23 cellular contexts compared by ENCODE assay signal in genomic region chr12:44858456-44858855, GRCh38. TPM values are rescaled to one million over a fixed set of nuclear protein-coding genes. Genes with fewer than 3 reads are reported as not detected.
A peak's percentile ranks its signal among the peaks of the same experiment; 100 is the strongest.
DNase-seq lines count a peak whose midpoint lies in the region; ATAC-seq, FAIRE-seq and TF ChIP-seq lines count a peak whose summit lies in the region.
"Had no signal": no experiment of that assay in that cellular context is flagged by ENCODE, and none has a peak within 500 bp of the region (broad histone marks: within the 10 kb centered on the region; RNA-seq: fewer than 3 reads in every experiment).

No MANE protein-coding gene starts in this region.

- FAIRE-seq in pancreas (lab: Jason Lieb, UNC) = no peak
- FAIRE-seq: A204.1, GM12878 had no signal

- H3K27me3 Mint-ChIP-seq in activated CD8-positive, alpha-beta T cell treated with anti-CD3 and anti-CD28 coated beads for 36 hours = no peaks in the 10 kb centered on the region
- no peaks in the 10 kb centered on the region for H3K27me3 Mint-ChIP-seq in activated CD8-positive, alpha-beta T cell treated with anti-CD3 and anti-CD28 coated beads, Interleukin-2, amount 10 ng/mL, durations not matched to agents 7 days and 5 days (ENCODE audit: low read depth)
- H3K27me3 Mint-ChIP-seq in CD4-positive, alpha-beta T cell = no peaks in the 10 kb centered on the region
- H3K27me3 Mint-ChIP-seq in T-helper 17 cell (no peaks in the 10 kb centered on the region), endodermal cell (ENCODE audit: insufficient read depth) (no peaks in the 10 kb centered on the region)
- H3K27me3 Mint-ChIP-seq: CD4-positive, CD25-positive, alpha-beta regulatory T cell had no signal

- no peak for ATAC-seq in activated CD8-positive, alpha-beta T cell treated with anti-CD3 and anti-CD28 coated beads for 36 hours
- ATAC-seq in activated CD8-positive, alpha-beta T cell treated with anti-CD3 and anti-CD28 coated beads, Interleukin-2, amount 10 ng/mL, durations not matched to agents 7 days and 5 days = no peak
- no peak for ATAC-seq in CD4-positive, alpha-beta T cell (ENCODE audit: poor library complexity)
- ATAC-seq in T-helper 17 cell = no peak
- ATAC-seq in pancreas = no peak
- ATAC-seq: GM12878 had no signal

- H3K9me3 Mint-ChIP-seq in activated CD8-positive, alpha-beta T cell treated with anti-CD3 and anti-CD28 coated beads for 36 hours = peaks cover 17% of the 10 kb centered on the region
- H3K9me3 Mint-ChIP-seq in activated CD8-positive, alpha-beta T cell treated with anti-CD3 and anti-CD28 coated beads, Interleukin-2, amount 10 ng/mL, durations not matched to agents 7 days and 5 days (ENCODE audit: insufficient read depth) = peaks cover 5% of the 10 kb centered on the region
- H3K9me3 Mint-ChIP-seq in CD4-positive, alpha-beta T cell = peaks cover 14% of the 10 kb centered on the region
- no peaks in the 10 kb centered on the region for H3K9me3 Mint-ChIP-seq in endodermal cell

- no peak overlapping the region for H3K9ac ChIP-seq in endodermal cell (ENCODE audit: extremely low read depth, low read length, poor library complexity, severe bottlenecking)
- H3K9ac ChIP-seq: GM23248 had no signal

- no peaks in the 10 kb centered on the region for H3K27me3 ChIP-seq in CD4-positive, alpha-beta T cell (ENCODE audit: control insufficient read depth, insufficient read depth, low read length)
- H3K27me3 ChIP-seq in endodermal cell (ENCODE audit: control insufficient read depth, insufficient read depth, low read length, poor library complexity, severe bottlenecking) = no peaks in the 10 kb centered on the region
- H3K27me3 ChIP-seq in pancreas = no peaks in the 10 kb centered on the region
- H3K27me3 ChIP-seq: BE2C had no signal

- H3K9me3 ChIP-seq in CD4-positive, alpha-beta T cell (ENCODE audit: control insufficient read depth, low read length) = peaks cover 5% of the 10 kb centered on the region
- no peaks in the 10 kb centered on the region for H3K9me3 ChIP-seq in T-helper 17 cell (ENCODE audit: control insufficient read depth, low read length, poor library complexity, severe bottlenecking)
- peaks cover 8% of the 10 kb centered on the region for H3K9me3 ChIP-seq in endodermal cell (ENCODE audit: control insufficient read depth, low read length)
- H3K9me3 ChIP-seq in pancreas = no peaks in the 10 kb centered on the region
- H3K9me3 ChIP-seq: BE2C had no signal

- CTCF ChIA-PET in activated CD8-positive, alpha-beta T cell treated with anti-CD3 and anti-CD28 coated beads for 36 hours (lab: Charles Lee) = interaction anchor here (1.2 to 2.6 kb wide), 4 partner anchors 11 to 870 kb away, joined by 3 to 17 read pairs (median 4); partner anchors contain the start of gene NELL2
- CTCF ChIA-PET in activated CD8-positive, alpha-beta T cell treated with anti-CD3 and anti-CD28 coated beads, Interleukin-2, amount 10 ng/mL, durations not matched to agents 7 days and 5 days (lab: Charles Lee) = interaction anchor here (2.0 to 2.6 kb wide), 2 partner anchors 10 to 15 kb away, joined by 8 to 11 read pairs; no protein-coding TSS in a partner anchor
- CTCF ChIA-PET in CD4-positive, alpha-beta T cell (lab: Charles Lee) = no interaction called here

- intact Hi-C loops in activated CD8-positive, alpha-beta T cell treated with anti-CD3 and anti-CD28 coated beads for 36 hours (cut with micrococcal nuclease) = no loop called here
- intact Hi-C loops in CD4-positive, alpha-beta T cell (cut with DNase I, micrococcal nuclease) = no loop called here
- intact Hi-C loops in pancreas (cut with DNase I) = no loop called here

- H3K4me1 ChIP-seq in endodermal cell (ENCODE audit: control insufficient read depth, insufficient read depth, low read length) (no peaks in the 10 kb centered on the region), pancreas (no peaks in the 10 kb centered on the region)
- H3K4me1 ChIP-seq: BE2C had no signal

- no peak for TF ChIP-seq CTCF in activated CD8-positive, alpha-beta T cell treated with anti-CD3 and anti-CD28 coated beads for 36 hours (IDR thresholded peaks at IDR 0.05)
- TF ChIP-seq CTCF in CD4-positive, alpha-beta T cell (IDR thresholded peaks at IDR 0.05) = no peak
- no peak for TF ChIP-seq CTCF in endodermal cell (conservative IDR thresholded peaks at IDR 0.05)
- TF ChIP-seq CTCF in pancreas (IDR thresholded peaks at IDR 0.05) = no peak

- H3K4me1 Mint-ChIP-seq in activated CD8-positive, alpha-beta T cell treated with anti-CD3 and anti-CD28 coated beads for 36 hours (ENCODE audit: low read depth) = peaks cover 82% of the 10 kb centered on the region
- H3K4me1 Mint-ChIP-seq in activated CD8-positive, alpha-beta T cell treated with anti-CD3 and anti-CD28 coated beads, Interleukin-2, amount 10 ng/mL, durations not matched to agents 7 days and 5 days (ENCODE audit: low read depth) = peaks cover 65% of the 10 kb centered on the region
- peaks cover 76% of the 10 kb centered on the region for H3K4me1 Mint-ChIP-seq in CD4-positive, alpha-beta T cell (ENCODE audit: low read depth)
- H3K4me1 Mint-ChIP-seq in T-helper 17 cell = peaks cover 36% of the 10 kb centered on the region
- no peaks in the 10 kb centered on the region for H3K4me1 Mint-ChIP-seq in endodermal cell

- no peak for DNase-seq in activated CD8-positive, alpha-beta T cell treated with anti-CD3 and anti-CD28 coated beads for 36 hours
- DNase-seq in activated CD8-positive, alpha-beta T cell treated with anti-CD3 and anti-CD28 coated beads, Interleukin-2, amount 10 ng/mL, durations not matched to agents 7 days and 5 days = no peak
- DNase-seq in CD4-positive, alpha-beta T cell = no peak
- DNase-seq in T-helper 17 cell = no peak
- no peak for DNase-seq in endodermal cell
- DNase-seq in pancreas = no peak
- DNase-seq in SW480 (ENCODE audit: low spot score) = no peak
- DNase-seq: BE2C; CD4-positive, CD25-positive, alpha-beta regulatory T cell; DMS53; EL; GM23248; HCEC 1CT; IMR-90; NCI-H1417; NCI-H187; NCI-H2107; NCI-H510A; NCI-H82; OCI-M1 had no signal

- H3K36me3 Mint-ChIP-seq in activated CD8-positive, alpha-beta T cell treated with anti-CD3 and anti-CD28 coated beads for 36 hours (ENCODE audit: low read depth) = peaks cover 40% of the 10 kb centered on the region
- H3K36me3 Mint-ChIP-seq in activated CD8-positive, alpha-beta T cell treated with anti-CD3 and anti-CD28 coated beads, Interleukin-2, amount 10 ng/mL, durations not matched to agents 7 days and 5 days (ENCODE audit: low read depth) = peaks cover 46% of the 10 kb centered on the region
- peaks cover 33% of the 10 kb centered on the region for H3K36me3 Mint-ChIP-seq in CD4-positive, alpha-beta T cell (ENCODE audit: low read depth)
- H3K36me3 Mint-ChIP-seq in T-helper 17 cell (ENCODE audit: low read depth) = peaks cover 10% of the 10 kb centered on the region
- H3K36me3 Mint-ChIP-seq in endodermal cell (ENCODE audit: low read depth) = no peaks in the 10 kb centered on the region
- H3K36me3 Mint-ChIP-seq: CD4-positive, CD25-positive, alpha-beta regulatory T cell had no signal

- peak overlapping the region; percentile 23 for H3K27ac Mint-ChIP-seq in activated CD8-positive, alpha-beta T cell treated with anti-CD3 and anti-CD28 coated beads for 36 hours
- no peak overlapping the region for H3K27ac Mint-ChIP-seq in activated CD8-positive, alpha-beta T cell treated with anti-CD3 and anti-CD28 coated beads, Interleukin-2, amount 10 ng/mL, durations not matched to agents 7 days and 5 days
- H3K27ac Mint-ChIP-seq in CD4-positive, alpha-beta T cell = peak overlapping the region; percentile 59
- peak overlapping the region; percentile 32 for H3K27ac Mint-ChIP-seq in T-helper 17 cell
- H3K27ac Mint-ChIP-seq in endodermal cell = no peak overlapping the region
- H3K27ac Mint-ChIP-seq: CD4-positive, CD25-positive, alpha-beta regulatory T cell had no signal

- no peak overlapping the region for H3K27ac ChIP-seq in CD4-positive, alpha-beta T cell (ENCODE audit: low read depth, low read length)
- H3K27ac ChIP-seq in endodermal cell (ENCODE audit: low read depth, low read length) = peak overlapping the region; percentile 37
- H3K27ac ChIP-seq in pancreas = no peak overlapping the region
- H3K27ac ChIP-seq: GM23248, HL-60 had no signal

- H3K36me3 ChIP-seq in endodermal cell (ENCODE audit: control insufficient read depth, insufficient read depth, low read length) (no peaks in the 10 kb centered on the region), pancreas (no peaks in the 10 kb centered on the region)
- H3K36me3 ChIP-seq: BE2C had no signal

- H3K4me3 ChIP-seq in endodermal cell (ENCODE audit: low read length) (no peak overlapping the region), pancreas (no peak overlapping the region)
- H3K4me3 ChIP-seq: GM12878, GM23248 had no signal

- WGBS in endodermal cell (ENCODE audit: insufficient coverage in 1 of 2, insufficient read length in 1 of 2), 2 experiments = 97 to 100% methylated on average over 1 to 2 of the region's 2 CpGs
- 84 to 85% methylated on average over 2 of the region's 2 CpGs for WGBS in pancreas, 2 donors

- H3K4me3 Mint-ChIP-seq in activated CD8-positive, alpha-beta T cell treated with anti-CD3 and anti-CD28 coated beads for 36 hours = no peak overlapping the region
- H3K4me3 Mint-ChIP-seq in activated CD8-positive, alpha-beta T cell treated with anti-CD3 and anti-CD28 coated beads, Interleukin-2, amount 10 ng/mL, durations not matched to agents 7 days and 5 days = no peak overlapping the region
- peak overlapping the region; percentile 22 for H3K4me3 Mint-ChIP-seq in CD4-positive, alpha-beta T cell
- H3K4me3 Mint-ChIP-seq in T-helper 17 cell (peak overlapping the region; percentile 46), endodermal cell (no peak overlapping the region)
- H3K4me3 Mint-ChIP-seq: CD4-positive, CD25-positive, alpha-beta regulatory T cell had no signal

- POLR2A ChIA-PET in activated CD8-positive, alpha-beta T cell treated with anti-CD3 and anti-CD28 coated beads for 36 hours (lab: Charles Lee) = interaction anchor here (1.5 to 2.3 kb wide), 2 partner anchors 10 to 17 kb away, joined by 10 to 12 read pairs; partner anchors contain the start of gene NELL2
- POLR2A ChIA-PET in activated CD8-positive, alpha-beta T cell treated with anti-CD3 and anti-CD28 coated beads, Interleukin-2, amount 10 ng/mL, durations not matched to agents 7 days and 5 days (lab: Charles Lee) = interaction anchor here (2.3 kb wide), 1 partner anchor 10 kb away, joined by 9 read pairs; no protein-coding TSS in a partner anchor
- POLR2A ChIA-PET in CD4-positive, alpha-beta T cell (lab: Charles Lee) = interaction anchor here (0.7 to 2.2 kb wide), 4 partner anchors 9 to 18 kb away, joined by 3 to 7 read pairs (median 5); partner anchors contain the start of gene NELL2

RNA-seq across cellular contexts. Expression of gene NELL2, which starts 17.7 kb away (rescaled TPM):
- 100 to 1,000 TPM in 1 of 2 experiments, 10 to 100 TPM in 1; 99.7 to 106 TPM for total RNA-seq in activated CD8-positive, alpha-beta T cell treated with anti-CD3 and anti-CD28 coated beads for 36 hours
- total RNA-seq in activated CD8-positive, alpha-beta T cell treated with anti-CD3 and anti-CD28 coated beads, Interleukin-2, amount 10 ng/mL, durations not matched to agents 7 days and 5 days = 10 to 100 TPM; 43.8 to 47.4 TPM
- total RNA-seq in CD4-positive, alpha-beta T cell = 100 to 1,000 TPM; 142 to 147 TPM
- total RNA-seq in T-helper 17 cell = 100 to 1,000 TPM in 1 of 2 donors, 10 to 100 TPM in 1; 62.5 to 110 TPM
- 1 to 10 TPM; 5.1 to 6.9 TPM for total RNA-seq in endodermal cell
- 52.8 TPM for polyA plus RNA-seq in endodermal cell (2013, experiment 1 of 2)
- 44.1 TPM for polyA plus RNA-seq in endodermal cell (2013, experiment 2 of 2)
- under 1 TPM; 0.28 to 0.79 (median 0.71) TPM for total RNA-seq in pancreas
- polyA plus RNA-seq in pancreas = under 1 TPM; 0.27 to 0.77 TPM
- total RNA-seq: GM23248 had no signal
- polyA plus RNA-seq: GM23248 had no signal

Comparison
In these comparisons a context has a peak if more than half of its experiments do, and no peak if none do; other contexts are left out.
1. H3K27ac Mint-ChIP-seq: peak in activated CD8-positive, alpha-beta T cell treated with anti-CD3 and anti-CD28 coated beads for 36 hours (single experiment), CD4-positive, alpha-beta T cell (single experiment) and T-helper 17 cell (single experiment); none in activated CD8-positive, alpha-beta T cell treated with anti-CD3 and anti-CD28 coated beads, Interleukin-2, amount 10 ng/mL, durations not matched to agents 7 days and 5 days (single experiment) and endodermal cell (single experiment).
2. H3K4me3 Mint-ChIP-seq: peak in CD4-positive, alpha-beta T cell (single experiment) and T-helper 17 cell (single experiment); none in activated CD8-positive, alpha-beta T cell treated with anti-CD3 and anti-CD28 coated beads for 36 hours (single experiment), activated CD8-positive, alpha-beta T cell treated with anti-CD3 and anti-CD28 coated beads, Interleukin-2, amount 10 ng/mL, durations not matched to agents 7 days and 5 days (single experiment) and endodermal cell (single experiment).
3. RNA of gene NELL2, which starts 17.7 kb away (total RNA-seq): 142 to 147 TPM in CD4-positive, alpha-beta T cell, 62.5 to 110 TPM in T-helper 17 cell, 99.7 to 106 TPM in activated CD8-positive, alpha-beta T cell treated with anti-CD3 and anti-CD28 coated beads for 36 hours and 43.8 to 47.4 TPM in activated CD8-positive, alpha-beta T cell treated with anti-CD3 and anti-CD28 coated beads, Interleukin-2, amount 10 ng/mL, durations not matched to agents 7 days and 5 days; 5.1 to 6.9 TPM in endodermal cell and 0.28 to 0.79 TPM in pancreas; every median in the first group is over 4 times any median in the second.